ENCODE assay signal across 10 cellular contexts in genomic region chr14:68140801-68141200, GRCh38.
DNase-seq lines count a peak whose midpoint lies in the region; ATAC-seq and TF ChIP-seq lines count a peak whose summit lies in the region.
"Had no signal": no experiment of that assay in that cellular context is flagged by ENCODE, and none has a peak within 500 bp of the region (broad histone marks: within the 10 kb centered on the region; RNA-seq: fewer than 3 reads in every experiment).

No MANE protein-coding gene starts in this region.

- TF ChIP-seq POLR2A in body of pancreas (IDR thresholded peaks at IDR 0.05): no peak

- POLR2A ChIA-PET in HEK293 (lab: Yijun Ruan, JAX): interaction anchor here (0.8 to 1.0 kb wide), 2 partner anchors 104 to 652 kb away, joined by 3 to 5 read pairs; partner anchors contain the start of gene ZFP36L1

- H3K36me3 ChIP-seq in HEK293 (ENCODE audit: control insufficient read depth in 2 of 2, insufficient read depth in 1 of 2, low read length in 2 of 2) (no peaks in the 10 kb centered on the region), body of pancreas (replicated peaks in 1 of 2; ENCODE audit: insufficient read depth in 1 of 2, low read depth in 2 of 2) (no peaks in the 10 kb centered on the region)

- DNase-seq in body of pancreas (no peak), kidney tubule cell (ENCODE audit: low spot score) (peak; percentile 85), NCI-H2227 treated with DMSO at 0.1 percent for 48 hours (lab: John Stamatoyannopoulos, UW) (no peak), dermis blood vessel endothelial cell (no peak)
- DNase-seq: T-helper 17 cell had no signal

- H3K27ac ChIP-seq in HEK293 (ENCODE audit: extremely low read depth, low read depth, low read length): peak overlapping the region; percentile 96
- H3K27ac ChIP-seq in body of pancreas: peak overlapping the region; percentile 34 to 88 (median 70)
- H3K27ac ChIP-seq in skin epidermis: peak overlapping the region in 19 of 21 experiments; percentile 3 to 92 (median 75)

- TF ChIP-seq CTCF in HEK293 (tag by site-specific recombination; IDR thresholded peaks at IDR 0.05) (no peak), body of pancreas (IDR thresholded peaks at IDR 0.05) (no peak)

- ATAC-seq in body of pancreas (no peak), GM21723 (IDR thresholded peaks at IDR 0.05; ENCODE audit: unreplicated experiment) (no peak), HG03442 (IDR thresholded peaks at IDR 0.05; ENCODE audit: unreplicated experiment) (no peak)
- ATAC-seq: T-helper 17 cell had no signal

- WGBS in body of pancreas, 2 donors: 20 to 21% methylated on average over 3 of the region's 3 CpGs

- H3K4me3 ChIP-seq in HEK293 (ENCODE audit: low read depth, low read length) (no peak overlapping the region), body of pancreas (no peak overlapping the region), skin epidermis (no peak overlapping the region)
- H3K4me3 ChIP-seq: lung had no signal

- H3K9me3 ChIP-seq in HEK293 (ENCODE audit: control insufficient read depth, insufficient read depth, low read depth, low read length): no peaks in the 10 kb centered on the region
- no peaks in the 10 kb centered on the region for H3K9me3 ChIP-seq in body of pancreas

- no peaks in the 10 kb centered on the region for H3K27me3 ChIP-seq in body of pancreas

- peaks cover 60% of the 10 kb centered on the region for H3K4me1 ChIP-seq in HEK293 (ENCODE audit: control insufficient read depth, insufficient read depth, low read length)
- peaks cover 77% of the 10 kb centered on the region for H3K4me1 ChIP-seq in body of pancreas

- intact Hi-C loops in body of pancreas (cut with DNase I): no loop called here

- CTCF ChIA-PET in HEK293 (lab: Yijun Ruan, JAX): interaction anchor here (0.6 kb wide), 1 partner anchor 203 kb away, joined by 3 read pairs; no protein-coding TSS in a partner anchor

TF ChIP-seq in HEK293, 187 proteins besides CTCF, POLR2A, EP300 and RAD21:
- TF ChIP-seq, protein P1, sequence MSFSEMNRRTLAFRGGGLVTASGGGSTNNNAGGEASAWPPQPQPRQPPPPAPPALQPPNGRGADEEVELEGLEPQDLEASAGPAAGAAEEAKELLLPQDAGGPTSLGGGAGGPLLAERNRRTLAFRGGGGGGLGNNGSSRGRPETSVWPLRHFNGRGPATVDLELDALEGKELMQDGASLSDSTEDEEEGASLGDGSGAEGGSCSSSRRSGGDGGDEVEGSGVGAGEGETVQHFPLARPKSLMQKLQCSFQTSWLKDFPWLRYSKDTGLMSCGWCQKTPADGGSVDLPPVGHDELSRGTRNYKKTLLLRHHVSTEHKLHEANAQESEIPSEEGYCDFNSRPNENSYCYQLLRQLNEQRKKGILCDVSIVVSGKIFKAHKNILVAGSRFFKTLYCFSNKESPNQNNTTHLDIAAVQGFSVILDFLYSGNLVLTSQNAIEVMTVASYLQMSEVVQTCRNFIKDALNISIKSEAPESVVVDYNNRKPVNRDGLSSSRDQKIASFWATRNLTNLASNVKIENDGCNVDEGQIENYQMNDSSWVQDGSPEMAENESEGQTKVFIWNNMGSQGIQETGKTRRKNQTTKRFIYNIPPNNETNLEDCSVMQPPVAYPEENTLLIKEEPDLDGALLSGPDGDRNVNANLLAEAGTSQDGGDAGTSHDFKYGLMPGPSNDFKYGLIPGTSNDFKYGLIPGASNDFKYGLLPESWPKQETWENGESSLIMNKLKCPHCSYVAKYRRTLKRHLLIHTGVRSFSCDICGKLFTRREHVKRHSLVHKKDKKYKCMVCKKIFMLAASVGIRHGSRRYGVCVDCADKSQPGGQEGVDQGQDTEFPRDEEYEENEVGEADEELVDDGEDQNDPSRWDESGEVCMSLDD (tag by site-specific recombination; IDR thresholded peaks at IDR 0.05): no peak
- no peak for TF ChIP-seq ZNF274 (IDR thresholded peaks at IDR 0.05; ENCODE audit: low read length)
- no peak for TF ChIP-seq ZNF274 (tag by site-specific recombination; IDR thresholded peaks at IDR 0.05; ENCODE audit: borderline replicate concordance)
- no peak for TF ChIP-seq EGR2 (tag by site-specific recombination; IDR thresholded peaks at IDR 0.05; ENCODE audit: low read depth)
- no peak for TF ChIP-seq ZNF138 (tag by site-specific recombination; IDR thresholded peaks at IDR 0.05; ENCODE audit: borderline replicate concordance)
- TF ChIP-seq ZNF624 (tag by site-specific recombination; IDR thresholded peaks at IDR 0.05): no peak
- TF ChIP-seq ZNF302 (tag by site-specific recombination; IDR thresholded peaks at IDR 0.05; ENCODE audit: low read depth): no peak
- TF ChIP-seq ZNF623 (tag by site-specific recombination; IDR thresholded peaks at IDR 0.05): no peak
- TF ChIP-seq ZNF560 (tag by site-specific recombination; IDR thresholded peaks at IDR 0.05; ENCODE audit: borderline replicate concordance): no peak
- no peak for TF ChIP-seq BCL11B (tag by site-specific recombination; IDR thresholded peaks at IDR 0.05; ENCODE audit: low read depth)
- TF ChIP-seq ZNF292 (tag by site-specific recombination; IDR thresholded peaks at IDR 0.05; ENCODE audit: borderline replicate concordance, low read depth): no peak
